Comparison of ENCODE assay signal across 19 cellular contexts in the genomic region with DNA sequence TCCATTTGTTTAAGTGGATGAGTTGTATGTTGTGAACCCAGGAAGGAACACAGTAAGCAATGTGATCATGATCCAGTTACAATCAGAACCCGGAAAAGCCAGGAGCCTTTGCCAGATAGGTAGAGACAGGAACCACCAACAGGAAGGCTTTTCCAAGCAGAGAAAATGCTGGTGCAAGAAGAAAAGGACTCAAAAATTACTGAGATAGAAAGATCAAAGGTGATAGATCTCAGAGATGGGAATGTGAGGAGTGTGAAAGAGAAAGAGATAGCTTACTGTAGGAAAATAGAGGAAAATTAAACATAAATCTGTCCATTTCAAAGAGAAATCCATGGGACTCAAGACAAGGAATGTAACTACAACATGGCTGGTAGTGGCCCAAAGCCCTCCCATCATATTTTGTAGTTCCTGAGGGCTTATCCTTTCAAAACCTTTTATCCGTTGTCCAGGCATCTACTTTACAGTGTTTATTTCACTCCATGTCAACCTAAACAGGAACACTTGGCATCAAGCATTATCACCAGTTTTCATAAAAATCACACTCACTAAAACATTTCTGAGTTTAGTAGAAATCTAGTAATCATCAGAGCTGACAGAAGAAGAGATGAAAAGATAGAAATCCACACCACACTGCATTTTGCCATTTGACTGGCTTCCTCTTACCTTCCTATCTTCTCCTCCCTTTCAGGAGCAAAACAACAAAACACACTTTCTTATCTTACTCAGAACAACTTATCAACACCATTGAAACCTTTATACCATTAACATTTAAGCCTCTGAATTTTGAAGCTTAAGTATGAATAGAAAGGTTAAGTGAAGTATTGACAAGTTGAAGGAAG.
"Had no signal": no experiment of that assay in that cellular context is flagged by ENCODE, and none has a peak within 500 bp of the region (broad histone marks: within the 10 kb centered on the region; RNA-seq: fewer than 3 reads in every experiment).

No MANE protein-coding gene starts in this region.

- H3K9me3 ChIP-seq: spleen had no signal

- H3K4me3 ChIP-seq: cardiac muscle cell, hepatocyte, spleen had no signal

- H3K36me3 ChIP-seq: cardiac muscle cell, spleen had no signal

- ATAC-seq: activated CD4-positive, alpha-beta T cell treated with anti-CD3 and anti-CD28 coated beads for 36 hours; foreskin keratinocyte; left cardiac atrium; naive thymus-derived CD8-positive, alpha-beta T cell; stimulated activated naive B cell treated with anti-CD40 and anti-IgM and Interleukin-4, amounts not matched to agents 10 μg/mL and 1 μg/mL and 100 μg/mL, for 72 hours; T-helper 17 cell; WTC11 had no signal

- H3K4me2 ChIP-seq: hepatocyte had no signal

- H3K4me3 Mint-ChIP-seq: activated CD4-positive, alpha-beta T cell treated with anti-CD3 and anti-CD28 coated beads for 36 hours; activated naive CD8-positive, alpha-beta T cell; activated T-helper 1 cell treated with anti-CD3 and anti-CD28 coated beads, Interleukin-12 subunit alpha, Interleukin-12 subunit beta, Interleukin-2, Interleukin-4 antibody, amounts not matched to agents 30 ng/mL and 10 ng/mL and 1 ng/mL, durations not matched to agents 14 hours and 24 hours and 36 hours; dendritic cell treated with granulocyte-macrophage colony-stimulating factor and Interleukin-4, amounts not matched to agents 40 ng/mL and 50 ng/mL, for 4 days; naive thymus-derived CD8-positive, alpha-beta T cell; stimulated activated naive B cell treated with anti-CD40 and anti-IgM and Interleukin-4, amounts not matched to agents 10 μg/mL and 1 μg/mL and 100 μg/mL, for 72 hours; T-helper 17 cell; WTC11 had no signal

- H3K27me3 Mint-ChIP-seq: dendritic cell treated with granulocyte-macrophage colony-stimulating factor and Interleukin-4, amounts not matched to agents 40 ng/mL and 50 ng/mL, for 4 days had no signal

- H3K27ac ChIP-seq: cardiac muscle cell, foreskin keratinocyte, hepatocyte had no signal

- H3K27ac Mint-ChIP-seq: activated CD4-positive, alpha-beta T cell treated with anti-CD3 and anti-CD28 coated beads for 36 hours; activated naive CD8-positive, alpha-beta T cell; activated T-helper 1 cell treated with anti-CD3 and anti-CD28 coated beads, Interleukin-12 subunit alpha, Interleukin-12 subunit beta, Interleukin-2, Interleukin-4 antibody, amounts not matched to agents 30 ng/mL and 10 ng/mL and 1 ng/mL, durations not matched to agents 14 hours and 24 hours and 36 hours; dendritic cell treated with granulocyte-macrophage colony-stimulating factor and Interleukin-4, amounts not matched to agents 40 ng/mL and 50 ng/mL, for 4 days; stimulated activated naive B cell treated with anti-CD40 and anti-IgM and Interleukin-4, amounts not matched to agents 10 μg/mL and 1 μg/mL and 100 μg/mL, for 72 hours; T-helper 17 cell; WTC11 had no signal

- H3K27me3 ChIP-seq: cardiac muscle cell, foreskin keratinocyte, hepatocyte, spleen had no signal

- H3K79me2 ChIP-seq: hepatocyte had no signal

- H3K36me3 Mint-ChIP-seq: naive thymus-derived CD8-positive, alpha-beta T cell; stimulated activated naive B cell treated with anti-CD40 and anti-IgM and Interleukin-4, amounts not matched to agents 10 μg/mL and 1 μg/mL and 100 μg/mL, for 72 hours; WTC11 had no signal

- H3K4me1 Mint-ChIP-seq: activated CD4-positive, alpha-beta T cell treated with anti-CD3 and anti-CD28 coated beads for 36 hours; stimulated activated naive B cell treated with anti-CD40 and anti-IgM and Interleukin-4, amounts not matched to agents 10 μg/mL and 1 μg/mL and 100 μg/mL, for 72 hours; T-helper 17 cell had no signal

- H3K4me1 ChIP-seq: spleen had no signal

- H2AFZ ChIP-seq: hepatocyte had no signal

- H3K9me3 Mint-ChIP-seq: dendritic cell treated with granulocyte-macrophage colony-stimulating factor and Interleukin-4, amounts not matched to agents 40 ng/mL and 50 ng/mL, for 4 days; stimulated activated naive B cell treated with anti-CD40 and anti-IgM and Interleukin-4, amounts not matched to agents 10 μg/mL and 1 μg/mL and 100 μg/mL, for 72 hours had no signal

- DNase-seq: activated CD4-positive, alpha-beta T cell treated with anti-CD3 and anti-CD28 coated beads for 36 hours; activated CD4-positive, alpha-beta T cell treated with anti-CD3 and anti-CD28 coated beads, Interleukin-2, amount 50 U/mL, for 48 hours; activated gamma-delta T cell treated with Interleukin-2 at 50 U/mL for 16 hours; amniotic stem cell; effector memory CD4-positive, alpha-beta T cell; foreskin keratinocyte; left cardiac atrium; naive thymus-derived CD8-positive, alpha-beta T cell; nucleus accumbens; retina; spleen; stimulated activated naive B cell treated with anti-CD40 and anti-IgM and Interleukin-4, amounts not matched to agents 10 μg/mL and 1 μg/mL and 100 μg/mL, for 72 hours; T-helper 17 cell had no signal
